ENCODE assay signal across 16 cellular contexts in genomic region chr19:47215581-47215980, GRCh38. TPM values are rescaled to one million over a fixed set of nuclear protein-coding genes. Genes with fewer than 3 reads are reported as not detected.
A peak's percentile ranks its signal among the peaks of the same experiment; 100 is the strongest.
DNase-seq lines count a peak whose midpoint lies in the region; ATAC-seq and TF ChIP-seq lines count a peak whose summit lies in the region.
"Had no signal": no experiment of that assay in that cellular context is flagged by ENCODE, and none has a peak within 500 bp of the region (broad histone marks: within the 10 kb centered on the region; RNA-seq: fewer than 3 reads in every experiment).

No MANE protein-coding gene starts in this region.

- TF ChIP-seq CTCF in Peyer's patch (IDR thresholded peaks at IDR 0.05): no peak
- no peak for TF ChIP-seq CTCF in transverse colon (IDR thresholded peaks at IDR 0.05)

- no peak overlapping the region for H3K27ac ChIP-seq in Peyer's patch
- H3K27ac ChIP-seq in transverse colon: peak overlapping the region; percentile 3 to 69 (median 40)
- H3K27ac ChIP-seq: A549, C4-2B had no signal

- H3K4me3 ChIP-seq in Peyer's patch (no peak overlapping the region), transverse colon (no peak overlapping the region)
- H3K4me3 ChIP-seq: A549, GM23338, HAP-1 had no signal

- ATAC-seq in left colon (peak; percentile 93), left cardiac atrium (no peak)
- ATAC-seq: A549, GM23338 had no signal

- H3K27me3 ChIP-seq in Peyer's patch: no peaks in the 10 kb centered on the region
- H3K27me3 ChIP-seq in transverse colon: no peaks in the 10 kb centered on the region
- H3K27me3 ChIP-seq: BE2C had no signal

- intact Hi-C loops in left colon (cut with DNase I, micrococcal nuclease) (no loop called here), transverse colon (cut with DNase I; ENCODE audit: low total_unique reads) (no loop called here), left cardiac atrium (cut with DNase I) (no loop called here)

- H3K36me3 ChIP-seq in Peyer's patch: peaks cover 0 to 3% (median 0%) of the 10 kb centered on the region in 3 donors
- H3K36me3 ChIP-seq in transverse colon: peaks cover 0 to under 1% (median 0%) of the 10 kb centered on the region in 4 donors

- POLR2A ChIA-PET in HEK293T (lab: Yijun Ruan, JAX): interaction anchor here (2.5 kb wide), 1 partner anchor 10 kb away, joined by 10 read pairs; no protein-coding TSS in a partner anchor

- TF ChIP-seq POLR2A in Peyer's patch (IDR thresholded peaks at IDR 0.05) (no peak), transverse colon (IDR thresholded peaks at IDR 0.05) (no peak)

- H3K9me3 ChIP-seq in Peyer's patch (no peaks in the 10 kb centered on the region), transverse colon (no peaks in the 10 kb centered on the region)
- H3K9me3 ChIP-seq: A549, BE2C, HAP-1 had no signal

- H3K4me1 ChIP-seq in Peyer's patch: peaks cover 0 to 5% (median 0%) of the 10 kb centered on the region in 4 donors
- H3K4me1 ChIP-seq in transverse colon: peaks cover 8 to 18% (median 13%) of the 10 kb centered on the region in 4 donors

- CTCF ChIA-PET in HEK293T (lab: Yijun Ruan, JAX): interaction anchor here (7.3 kb wide), 1 partner anchor 30 kb away, joined by 108 read pairs; no protein-coding TSS in a partner anchor

- WGBS in transverse colon (ENCODE audit: low coverage in 1 of 2), 2 donors: 73 to 78% methylated on average over 3 to 5 of the region's 5 CpGs

- DNase-seq in HEK293T (ENCODE audit: extremely low spot score): no peak
- peak in 2 of 3 donors; percentile 63 to 81 for DNase-seq in Peyer's patch
- peak; percentile 75 to 78 for DNase-seq in left colon
- peak; percentile 81 for DNase-seq in transverse colon
- no peak for DNase-seq in left cardiac atrium
- no peak for DNase-seq in OCI-M1 (lab: John Stamatoyannopoulos, UW)
- no peak for DNase-seq in H4 (ENCODE audit: low spot score)
- DNase-seq: BE2C; CD4-positive, alpha-beta memory T cell; DMS153; DMS79 treated with DMSO at 0.1 percent for 48 hours; EL had no signal

- in situ Hi-C loops in transverse colon (cut with MboI; ENCODE audit: low pct_ligation_motif_present in 1 of 4, low pct_unique_long_range_greater_than_20kb in 1 of 4, low sequenced_read_pairs in 3 of 4): no loop called here

- no peak for TF ChIP-seq EP300 in transverse colon (IDR thresholded peaks at IDR 0.05; ENCODE audit: low read depth)

TF ChIP-seq in HEK293T, 16 proteins besides CTCF, POLR2A, EP300 and RAD21:
- peak; percentile 31; the same call in 1 of the 2 replicates for TF ChIP-seq ZNF384 (IDR thresholded peaks at IDR 0.05)
- TF ChIP-seq NFRKB (IDR thresholded peaks at IDR 0.05): no peak
TF ChIP-seq in HEK293T: peak in this region for 1.

RNA-seq across cellular contexts. Expression of gene BBC3, which starts 15.4 kb away (rescaled TPM):
- total RNA-seq in Peyer's patch (10 to 100 TPM in 1 of 4 donors, 1 to 10 TPM in 3; 4.1 to 10.0 (median 5.5) TPM), left colon (10 to 100 TPM; 18.9 to 32.9 TPM), transverse colon (10 to 100 TPM; 10.9 to 31.0 (median 14.4) TPM), left cardiac atrium (1 to 10 TPM; 2.9 to 4.1 TPM)
- 3.3 and 3.7 TPM in 2 replicates for total RNA-seq in H4 (2014; rRNA removed; shearing (Covaris generic))

RNA-seq across cellular contexts. Expression of gene CCDC9, which starts 40.7 kb away (rescaled TPM):
- total RNA-seq in Peyer's patch (100 to 1,000 TPM in 1 of 4 donors, 10 to 100 TPM in 3; 12.1 to 104 (median 35.8) TPM), left colon (10 to 100 TPM; 28.0 to 36.7 TPM), transverse colon (10 to 100 TPM; 20.9 to 27.5 (median 22.4) TPM), left cardiac atrium (10 to 100 TPM; 21.4 to 28.7 TPM)
- total RNA-seq in H4 (2014; rRNA removed; shearing (Covaris generic)): 3.4 and 3.6 TPM in 2 replicates

RNA-seq across cellular contexts. Expression of gene INAFM1, which starts 59.1 kb away (rescaled TPM):
- total RNA-seq in Peyer's patch (10 to 100 TPM in 2 of 4 donors, 1 to 10 TPM in 2; 6.1 to 23.9 (median 12.8) TPM), left colon (10 to 100 TPM; 13.9 to 14.1 TPM), transverse colon (10 to 100 TPM in 2 of 4 donors, 1 to 10 TPM in 2; 7.2 to 17.2 (median 9.6) TPM), left cardiac atrium (10 to 100 TPM; 16.1 to 17.1 TPM)
- 5.7 and 7.2 TPM in 2 replicates for total RNA-seq in H4 (2014; rRNA removed; shearing (Covaris generic))

Comparison
In these comparisons a context has a peak if more than half of its experiments do, and no peak if none do; other contexts are left out.
1. DNase-seq: peak in Peyer's patch (2 of 3), left colon (2 of 2) and transverse colon (single experiment); none in HEK293T (single experiment), left cardiac atrium (single experiment), OCI-M1 (single experiment) and H4 (single experiment).
2. H3K27ac ChIP-seq: peak in transverse colon (4 of 4); none in Peyer's patch (0 of 4).